ENCODE assay signal across 1 cellular context in genomic region chr10:133350950-133351329, GRCh38.
TF ChIP-seq lines count a peak whose summit lies in the region.

No MANE protein-coding gene starts in this region.

TF ChIP-seq in SK-N-SH treated with all-trans-retinoic acid at 6 μM for 48 hours, 23 proteins besides CTCF, POLR2A, EP300 and RAD21 (continued from another document):
- TF ChIP-seq POU6F1 (CRISPR knock-in tag; IDR thresholded peaks at IDR 0.05; ENCODE audit: borderline replicate concordance, low read depth): no peak
- TF ChIP-seq ZNF70 (CRISPR knock-in tag; IDR thresholded peaks at IDR 0.05): no peak
- TF ChIP-seq TOX (CRISPR knock-in tag; IDR thresholded peaks at IDR 0.05; ENCODE audit: borderline replicate concordance): no peak
TF ChIP-seq in SK-N-SH treated with all-trans-retinoic acid at 6 μM for 48 hours: peak in this region for 0.
